In genomic region chr19:4374451-4375163, GRCh38 we compare ENCODE assay signal across 8 cellular contexts. TPM values are rescaled to one million over a fixed set of nuclear protein-coding genes. Genes with fewer than 3 reads are reported as not detected.
A peak's percentile ranks its signal among the peaks of the same experiment; 100 is the strongest.
DNase-seq lines count a peak whose midpoint lies in the region; ATAC-seq, FAIRE-seq and TF ChIP-seq lines count a peak whose summit lies in the region.

No MANE protein-coding gene starts in this region.

- ATAC-seq in left cardiac atrium (peak; percentile 58 to 78), HG03439 (IDR thresholded peaks at IDR 0.05; ENCODE audit: unreplicated experiment) (no peak)

- H3K36me3 ChIP-seq in skeletal muscle satellite cell (ENCODE audit: insufficient read depth, low read length): peaks cover 10% of the 10 kb centered on the region

- H3K9ac ChIP-seq in skeletal muscle satellite cell (ENCODE audit: low read depth, low read length): peak overlapping the region; percentile 78

- TF ChIP-seq POLR2A in GM12892 (IDR thresholded peaks at IDR 0.05; ENCODE audit: low read depth, low read length): no peak

- H3K4me2 ChIP-seq in skeletal muscle satellite cell (ENCODE audit: low read length): peak overlapping the region; percentile 77

- peaks cover 97% of the 10 kb centered on the region for H3K4me1 ChIP-seq in skeletal muscle satellite cell (ENCODE audit: control insufficient read depth, insufficient read depth, low read length)

- intact Hi-C loops in left cardiac atrium (cut with DNase I): no loop called here

- FAIRE-seq in GM12892 (lab: Jason Lieb, UNC): peak; percentile 24

- DNase-seq in GM12892 (ENCODE audit: insufficient read length) (no peak), UCSD-AML1 (lab: John Stamatoyannopoulos, UW; ENCODE audit: unreplicated experiment) (peak; percentile 36), left cardiac atrium (peak; percentile 89), NCI-H526 treated with DMSO at 0.1 percent for 48 hours (lab: John Stamatoyannopoulos, UW) (no peak), medulla oblongata (ENCODE audit: extremely low spot score) (no peak)
- no peak for DNase-seq in activated CD4-positive, CD25-positive, alpha-beta regulatory T cell treated with anti-CD3 and anti-CD28 coated beads, Interleukin-2, amount 50 U/mL, for 72 hours

- no peaks in the 10 kb centered on the region for H3K9me3 ChIP-seq in skeletal muscle satellite cell (replicated peaks; ENCODE audit: low read length)

- H3K4me3 ChIP-seq in skeletal muscle satellite cell (ENCODE audit: low read length): peak overlapping the region; percentile 50

- H3K27me3 ChIP-seq in skeletal muscle satellite cell (ENCODE audit: control insufficient read depth, insufficient read depth, low read length): no peaks in the 10 kb centered on the region

RNA-seq across cellular contexts. Expression of gene SH3GL1, which starts 25.7 kb away (rescaled TPM):
- polyA plus RNA-seq in GM12892 (2012; ENCODE audit: missing spikeins): 20.0 TPM
- total RNA-seq in left cardiac atrium: 10 to 100 TPM; 31.4 to 39.4 TPM
- 91.8 and 122 TPM in 2 replicates for total RNA-seq in skeletal muscle satellite cell (2012; rRNA removed)

RNA-seq across cellular contexts. Expression of gene CHAF1A, which starts 27.8 kb away (rescaled TPM):
- polyA plus RNA-seq in GM12892 (2012; ENCODE audit: missing spikeins): 26.9 TPM
- 1 to 10 TPM; 5.2 to 8.4 TPM for total RNA-seq in left cardiac atrium
- 9.8 and 17.2 TPM in 2 replicates for total RNA-seq in skeletal muscle satellite cell (2012; rRNA removed)

RNA-seq across cellular contexts. Expression of gene MPND, which starts 31.2 kb away (rescaled TPM):
- 14.4 TPM for polyA plus RNA-seq in GM12892 (2012; ENCODE audit: missing spikeins)
- 10 to 100 TPM; 21.1 to 22.3 TPM for total RNA-seq in left cardiac atrium
- total RNA-seq in skeletal muscle satellite cell (2012; rRNA removed): 3.7 and 4.8 TPM in 2 replicates

RNA-seq across cellular contexts. Expression of gene STAP2, which starts 36.0 kb away (rescaled TPM):
- 9.8 TPM for polyA plus RNA-seq in GM12892 (2012; ENCODE audit: missing spikeins)
- total RNA-seq in left cardiac atrium: 1 to 10 TPM; 4.8 to 8.2 TPM
- 2.0 and 2.5 TPM in 2 replicates for total RNA-seq in skeletal muscle satellite cell (2012; rRNA removed)

Comparison
In these comparisons a context has a peak if more than half of its experiments do, and no peak if none do; other contexts are left out.
1. DNase-seq: peak in UCSD-AML1 (single experiment) and left cardiac atrium (single experiment); none in GM12892 (single experiment), NCI-H526 treated with DMSO at 0.1 percent for 48 hours (single experiment), activated CD4-positive, CD25-positive, alpha-beta regulatory T cell treated with anti-CD3 and anti-CD28 coated beads, Interleukin-2, amount 50 U/mL, for 72 hours (single experiment) and medulla oblongata (single experiment).